Comparison of ENCODE assay signal across 23 cellular contexts in the genomic region with DNA sequence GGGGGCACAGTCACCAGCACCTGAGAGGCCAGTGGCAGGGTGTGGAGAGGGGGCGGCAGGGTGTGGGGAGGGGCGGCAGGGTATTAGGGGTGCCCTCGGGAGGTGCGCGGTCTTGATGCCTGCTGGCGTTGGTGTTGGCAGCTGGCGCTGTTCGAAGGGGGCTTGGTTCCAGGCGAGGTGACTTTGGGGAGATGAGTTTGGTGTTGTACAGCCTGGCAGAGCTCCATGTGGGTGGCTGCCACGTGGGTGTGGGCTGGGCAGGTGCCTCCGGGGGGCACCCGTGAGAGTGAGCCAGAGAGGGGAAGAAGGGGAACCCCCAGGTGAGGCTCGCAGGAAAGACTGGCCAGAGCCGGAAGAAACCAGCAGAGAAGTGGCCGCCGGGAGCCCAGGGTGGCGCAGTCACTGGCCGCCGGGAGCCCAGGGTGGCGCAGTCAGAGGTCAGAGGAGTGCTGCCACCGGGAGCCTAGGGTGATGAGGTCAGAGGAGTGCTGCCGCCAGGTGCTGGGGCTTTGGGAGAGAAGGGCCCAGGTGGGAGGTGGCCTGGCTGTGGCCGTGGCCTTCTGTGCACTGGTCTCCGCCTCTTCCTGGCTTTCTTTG. TPM values are rescaled to one million over a fixed set of nuclear protein-coding genes. Genes with fewer than 3 reads are reported as not detected.
A peak's percentile ranks its signal among the peaks of the same experiment; 100 is the strongest.
DNase-seq lines count a peak whose midpoint lies in the region; ATAC-seq and TF ChIP-seq lines count a peak whose summit lies in the region.
"Had no signal": no experiment of that assay in that cellular context is flagged by ENCODE, and none has a peak within 500 bp of the region (broad histone marks: within the 10 kb centered on the region; RNA-seq: fewer than 3 reads in every experiment).

No MANE protein-coding gene starts in this region.

- DNase-seq in right cardiac atrium: peak in 2 of 3 donors; percentile 33 to 46
- DNase-seq in left cardiac atrium: no peak
- DNase-seq in body of pancreas: no peak
- DNase-seq in mesenchymal stem cell: no peak
- DNase-seq in stimulated activated naive B cell treated with anti-CD40 and anti-IgM and Interleukin-4, amounts not matched to agents 10 μg/mL and 1 μg/mL and 100 μg/mL, for 72 hours: no peak
- DNase-seq in DMS114 treated with DMSO at 0.1 percent for 48 hours (lab: John Stamatoyannopoulos, UW; ENCODE audit: unreplicated experiment): no peak
- no peak for DNase-seq in NCI-H2171 treated with DMSO at 0.1 percent for 48 hours (lab: John Stamatoyannopoulos, UW)
- DNase-seq in HFFc6: no peak
- DNase-seq: CD4-positive, alpha-beta T cell; COR-L47; DND-41; NCI-H1092; NCI-H1417 treated with DMSO at 0.1 percent for 48 hours; NCI-H1694 treated with DMSO at 0.1 percent for 48 hours; NCI-H2081; NCI-H226; NCI-H510A; NCI-H69; OCI-M1; SK-N-SH had no signal

- no peaks in the 10 kb centered on the region for H3K9me3 ChIP-seq in right cardiac atrium (ENCODE audit: control insufficient read depth, low read length)
- no peaks in the 10 kb centered on the region for H3K9me3 ChIP-seq in body of pancreas
- H3K9me3 ChIP-seq in mesenchymal stem cell (ENCODE audit: control insufficient read depth, low read length): no peaks in the 10 kb centered on the region
- H3K9me3 ChIP-seq: BLaER1 treated with 17β-estradiol and CSF1 and Interleukin-3, amounts not matched to agents 10 nM and 100 nM; Peyer's patch; SK-N-SH had no signal

- no peak overlapping the region for H3K9ac ChIP-seq in mesenchymal stem cell (ENCODE audit: low read length)
- H3K9ac ChIP-seq: SK-N-SH had no signal

- ATAC-seq in right cardiac atrium (no peak), left cardiac atrium (no peak), body of pancreas (peak; percentile 31)
- no peak for ATAC-seq in stimulated activated naive B cell treated with anti-CD40 and anti-IgM and Interleukin-4, amounts not matched to agents 10 μg/mL and 1 μg/mL and 100 μg/mL, for 72 hours (replicated peaks)

- intact Hi-C loops in right cardiac atrium (cut with DNase I) (no loop called here), left cardiac atrium (cut with DNase I) (no loop called here), body of pancreas (cut with DNase I) (no loop called here)

- no peak overlapping the region for H4K8ac ChIP-seq in mesenchymal stem cell (ENCODE audit: low read length)

- H3K23ac ChIP-seq in mesenchymal stem cell (ENCODE audit: low read length in 2 of 2): no peak overlapping the region

- H3K36me3 Mint-ChIP-seq in stimulated activated naive B cell treated with anti-CD40 and anti-IgM and Interleukin-4, amounts not matched to agents 10 μg/mL and 1 μg/mL and 100 μg/mL, for 72 hours: peaks cover 50 to 60% of the 10 kb centered on the region in 2 donors
- H3K36me3 Mint-ChIP-seq in HFFc6 (ENCODE audit: low read depth): peaks cover 10% of the 10 kb centered on the region

- no peak overlapping the region for H3K14ac ChIP-seq in mesenchymal stem cell (ENCODE audit: low read length in 2 of 2)

- H3K36me3 ChIP-seq in body of pancreas (replicated peaks in 1 of 2; ENCODE audit: insufficient read depth in 1 of 2, low read depth in 2 of 2) (peaks cover 13 to 32% of the 10 kb centered on the region in 2 donors), mesenchymal stem cell (ENCODE audit: control insufficient read depth in 1 of 2, insufficient read depth in 2 of 2, low read depth in 1 of 2, low read length in 2 of 2) (peaks cover 77 to 94% of the 10 kb centered on the region in 2 experiments)

- TF ChIP-seq CTCF in body of pancreas (IDR thresholded peaks at IDR 0.05): no peak
- no peak for TF ChIP-seq CTCF in HFFc6 (IDR thresholded peaks at IDR 0.05)

- H2BK12ac ChIP-seq in mesenchymal stem cell (ENCODE audit: low read length in 2 of 2): no peak overlapping the region

- no peak overlapping the region for H3K18ac ChIP-seq in mesenchymal stem cell (ENCODE audit: low read depth in 1 of 2, low read length in 2 of 2)

- peaks cover 16 to 26% of the 10 kb centered on the region in 2 donors for H3K4me1 Mint-ChIP-seq in stimulated activated naive B cell treated with anti-CD40 and anti-IgM and Interleukin-4, amounts not matched to agents 10 μg/mL and 1 μg/mL and 100 μg/mL, for 72 hours
- H3K4me1 Mint-ChIP-seq in HFFc6 (ENCODE audit: low read depth): no peaks in the 10 kb centered on the region

- H3K4me2 ChIP-seq in mesenchymal stem cell (ENCODE audit: low read length, poor library complexity, severe bottlenecking): no peak overlapping the region
- H3K4me2 ChIP-seq: BLaER1 treated with 17β-estradiol and CSF1 and Interleukin-3, amounts not matched to agents 10 nM and 100 nM; SK-N-SH had no signal

- 77% methylated on average over 24 of the region's 24 CpGs for WGBS in right cardiac atrium
- WGBS in body of pancreas, 2 donors: 76 to 87% methylated on average over 22 to 24 of the region's 24 CpGs
- 95% methylated on average over 24 of the region's 24 CpGs for WGBS in mesenchymal stem cell

- H3K27ac ChIP-seq in right cardiac atrium (ENCODE audit: low read length) (no peak overlapping the region), body of pancreas (no peak overlapping the region), mesenchymal stem cell (ENCODE audit: low read length, poor library complexity, severe bottlenecking) (no peak overlapping the region)
- H3K27ac ChIP-seq: Peyer's patch had no signal

- no peak for TF ChIP-seq POLR2A in body of pancreas (IDR thresholded peaks at IDR 0.05)

- no peak overlapping the region for H4K91ac ChIP-seq in mesenchymal stem cell (ENCODE audit: low read length)

- H3K4me1 ChIP-seq in right cardiac atrium (ENCODE audit: control insufficient read depth, insufficient read depth, low read length) (no peaks in the 10 kb centered on the region), body of pancreas (no peaks in the 10 kb centered on the region), mesenchymal stem cell (ENCODE audit: control insufficient read depth, insufficient read depth, low read depth, low read length) (peaks cover 11% of the 10 kb centered on the region)
- H3K4me1 ChIP-seq: Peyer's patch had no signal

- H3K4ac ChIP-seq in mesenchymal stem cell (ENCODE audit: low read depth in 1 of 2, low read length in 2 of 2): no peak overlapping the region

- peak overlapping the region; percentile 2 for H2BK15ac ChIP-seq in mesenchymal stem cell (ENCODE audit: low read depth, poor library complexity, severe bottlenecking)

- H3K9me3 Mint-ChIP-seq in stimulated activated naive B cell treated with anti-CD40 and anti-IgM and Interleukin-4, amounts not matched to agents 10 μg/mL and 1 μg/mL and 100 μg/mL, for 72 hours: no peaks in the 10 kb centered on the region
- H3K9me3 Mint-ChIP-seq in HFFc6: no peaks in the 10 kb centered on the region
- H3K9me3 Mint-ChIP-seq: CD4-positive, alpha-beta T cell had no signal

- H3K27me3 ChIP-seq in right cardiac atrium (ENCODE audit: control insufficient read depth, insufficient read depth) (no peaks in the 10 kb centered on the region), body of pancreas (no peaks in the 10 kb centered on the region), mesenchymal stem cell (ENCODE audit: control insufficient read depth in 1 of 2, insufficient read depth in 1 of 2, low read length in 2 of 2) (no peaks in the 10 kb centered on the region)
- H3K27me3 ChIP-seq: BLaER1 treated with 17β-estradiol and CSF1 and Interleukin-3, amounts not matched to agents 10 nM and 100 nM; Peyer's patch had no signal

- H3K27ac Mint-ChIP-seq in stimulated activated naive B cell treated with anti-CD40 and anti-IgM and Interleukin-4, amounts not matched to agents 10 μg/mL and 1 μg/mL and 100 μg/mL, for 72 hours: peak overlapping the region; percentile 77
- no peak overlapping the region for H3K27ac Mint-ChIP-seq in HFFc6
- H3K27ac Mint-ChIP-seq: CD4-positive, alpha-beta T cell had no signal

- no peak overlapping the region for H2BK120ac ChIP-seq in mesenchymal stem cell (ENCODE audit: low read depth, low read length)

- H2AFZ ChIP-seq in mesenchymal stem cell (ENCODE audit: low read depth, low read length): no peak overlapping the region

- H3K79me1 ChIP-seq in mesenchymal stem cell (replicated peaks; ENCODE audit: low read length, poor library complexity, severe bottlenecking): peaks cover 60% of the 10 kb centered on the region

- no peak overlapping the region for H2AK5ac ChIP-seq in mesenchymal stem cell (ENCODE audit: low read length, severe bottlenecking)

- no peak overlapping the region for H3K4me3 Mint-ChIP-seq in stimulated activated naive B cell treated with anti-CD40 and anti-IgM and Interleukin-4, amounts not matched to agents 10 μg/mL and 1 μg/mL and 100 μg/mL, for 72 hours
- H3K4me3 Mint-ChIP-seq in HFFc6: no peak overlapping the region
- H3K4me3 Mint-ChIP-seq: CD4-positive, alpha-beta T cell had no signal

- H3K4me3 ChIP-seq in right cardiac atrium (ENCODE audit: low read length): no peak overlapping the region
- H3K4me3 ChIP-seq in body of pancreas: no peak overlapping the region
- H3K4me3 ChIP-seq in mesenchymal stem cell (ENCODE audit: insufficient read depth in 1 of 2, low read depth in 1 of 2, low read length in 2 of 2): no peak overlapping the region
- H3K4me3 ChIP-seq: BLaER1 treated with 17β-estradiol and CSF1 and Interleukin-3, amounts not matched to agents 10 nM and 100 nM; Peyer's patch had no signal

- H3K27me3 Mint-ChIP-seq in stimulated activated naive B cell treated with anti-CD40 and anti-IgM and Interleukin-4, amounts not matched to agents 10 μg/mL and 1 μg/mL and 100 μg/mL, for 72 hours: no peaks in the 10 kb centered on the region
- H3K27me3 Mint-ChIP-seq in HFFc6 (ENCODE audit: insufficient read depth): peaks cover 5% of the 10 kb centered on the region
- H3K27me3 Mint-ChIP-seq: CD4-positive, alpha-beta T cell had no signal

- H2BK5ac ChIP-seq in mesenchymal stem cell (ENCODE audit: low read depth, low read length, poor library complexity, severe bottlenecking): no peak overlapping the region

RNA-seq across cellular contexts. Expression of a gene that starts 44.7 kb away (rescaled TPM):
- total RNA-seq in right cardiac atrium (not detected), left cardiac atrium (not detected), body of pancreas (100 to 1,000 TPM; 101 to 194 TPM)
- polyA plus RNA-seq in right cardiac atrium: 0.05 TPM
- polyA plus RNA-seq in mesenchymal stem cell (2013, experiment 1 of 2): not detected
- polyA plus RNA-seq in mesenchymal stem cell (2013, experiment 2 of 2): not detected
- total RNA-seq in HFFc6 (2021; fragmentation: NEBNext Ultra II Directional; extraction: Animal tissue kit (Norgen Biotek cat#: 25700)): not detected
- total RNA-seq: CD4-positive, alpha-beta T cell; Peyer's patch had no signal
- polyA plus RNA-seq: AG04450, SK-N-SH had no signal

Comparison
In these comparisons a context has a peak if more than half of its experiments do, and no peak if none do; other contexts are left out.
1. DNase-seq: peak in right cardiac atrium (2 of 3); none in left cardiac atrium (single experiment), body of pancreas (0 of 4), mesenchymal stem cell (single experiment), stimulated activated naive B cell treated with anti-CD40 and anti-IgM and Interleukin-4, amounts not matched to agents 10 μg/mL and 1 μg/mL and 100 μg/mL, for 72 hours (single experiment), DMS114 treated with DMSO at 0.1 percent for 48 hours (single experiment), NCI-H2171 treated with DMSO at 0.1 percent for 48 hours (single experiment) and HFFc6 (single experiment).
2. RNA of a gene that starts 44.7 kb away (total RNA-seq): 101 to 194 TPM in body of pancreas; not detected in right cardiac atrium, not detected in left cardiac atrium and not detected in HFFc6; every median in the first group is over 100 times any median in the second.